1 cellular context compared by ENCODE assay signal in the genomic region with DNA sequence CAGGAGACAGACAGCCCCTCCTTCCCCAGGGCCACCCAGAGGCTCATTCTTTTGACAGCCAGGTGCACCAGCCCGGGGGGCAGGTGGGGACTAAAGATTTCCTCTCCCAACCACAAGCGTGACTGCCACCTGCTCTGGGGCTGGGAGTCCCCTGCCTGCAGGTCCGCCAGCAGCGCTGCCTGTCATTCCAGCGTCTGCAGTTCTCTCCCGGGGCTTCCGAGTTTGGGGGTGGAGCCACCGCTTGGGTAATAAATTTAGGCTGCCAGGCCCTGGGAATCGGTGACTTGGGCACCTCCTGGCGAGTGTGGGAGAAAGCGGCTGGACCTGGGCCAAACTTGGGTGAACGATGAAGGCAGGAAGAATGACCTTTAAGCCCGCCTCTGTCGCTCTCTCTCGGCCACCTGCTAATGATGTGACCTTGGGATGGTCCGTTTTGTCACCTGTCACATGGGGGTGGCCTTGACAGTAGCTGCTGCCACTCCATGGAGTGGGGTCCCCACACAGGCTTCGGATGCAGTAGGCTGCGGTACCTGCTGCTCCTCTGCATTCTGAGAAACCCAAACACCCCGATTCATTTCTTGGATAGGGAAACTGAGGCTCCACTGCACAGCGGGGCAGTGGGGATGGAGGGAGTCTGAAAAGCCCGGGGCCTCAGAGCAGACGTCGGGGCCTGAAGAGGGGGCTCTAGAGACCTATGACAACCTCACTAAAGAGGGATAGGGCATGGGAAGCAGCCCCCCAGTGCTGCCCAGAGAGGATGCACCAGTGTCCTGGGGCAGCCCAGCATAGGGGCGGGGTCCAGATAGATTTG.
TF ChIP-seq lines count a peak whose summit lies in the region.

No MANE protein-coding gene starts in this region.

TF ChIP-seq in GM12878, 131 proteins besides CTCF, POLR2A, EP300 and RAD21:
- no peak for TF ChIP-seq ESRRA (IDR thresholded peaks at IDR 0.05; ENCODE audit: low read length)
- TF ChIP-seq MEF2B (IDR thresholded peaks at IDR 0.05; ENCODE audit: partially characterized antibody, poor library complexity, severe bottlenecking): peak; percentile 41
- no peak for TF ChIP-seq MYB (IDR thresholded peaks at IDR 0.05; ENCODE audit: borderline replicate concordance, low read depth, low read length)
- TF ChIP-seq E2F8 (IDR thresholded peaks at IDR 0.05; ENCODE audit: low read depth, partially characterized antibody): no peak
- TF ChIP-seq, protein P1, sequence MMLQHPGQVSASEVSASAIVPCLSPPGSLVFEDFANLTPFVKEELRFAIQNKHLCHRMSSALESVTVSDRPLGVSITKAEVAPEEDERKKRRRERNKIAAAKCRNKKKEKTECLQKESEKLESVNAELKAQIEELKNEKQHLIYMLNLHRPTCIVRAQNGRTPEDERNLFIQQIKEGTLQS (IDR thresholded peaks at IDR 0.05; ENCODE audit: borderline replicate concordance, extremely low read depth, low read depth, low read length): no peak
- no peak for TF ChIP-seq TCF7 (IDR thresholded peaks at IDR 0.05; ENCODE audit: borderline replicate concordance)
- TF ChIP-seq, protein P2, sequence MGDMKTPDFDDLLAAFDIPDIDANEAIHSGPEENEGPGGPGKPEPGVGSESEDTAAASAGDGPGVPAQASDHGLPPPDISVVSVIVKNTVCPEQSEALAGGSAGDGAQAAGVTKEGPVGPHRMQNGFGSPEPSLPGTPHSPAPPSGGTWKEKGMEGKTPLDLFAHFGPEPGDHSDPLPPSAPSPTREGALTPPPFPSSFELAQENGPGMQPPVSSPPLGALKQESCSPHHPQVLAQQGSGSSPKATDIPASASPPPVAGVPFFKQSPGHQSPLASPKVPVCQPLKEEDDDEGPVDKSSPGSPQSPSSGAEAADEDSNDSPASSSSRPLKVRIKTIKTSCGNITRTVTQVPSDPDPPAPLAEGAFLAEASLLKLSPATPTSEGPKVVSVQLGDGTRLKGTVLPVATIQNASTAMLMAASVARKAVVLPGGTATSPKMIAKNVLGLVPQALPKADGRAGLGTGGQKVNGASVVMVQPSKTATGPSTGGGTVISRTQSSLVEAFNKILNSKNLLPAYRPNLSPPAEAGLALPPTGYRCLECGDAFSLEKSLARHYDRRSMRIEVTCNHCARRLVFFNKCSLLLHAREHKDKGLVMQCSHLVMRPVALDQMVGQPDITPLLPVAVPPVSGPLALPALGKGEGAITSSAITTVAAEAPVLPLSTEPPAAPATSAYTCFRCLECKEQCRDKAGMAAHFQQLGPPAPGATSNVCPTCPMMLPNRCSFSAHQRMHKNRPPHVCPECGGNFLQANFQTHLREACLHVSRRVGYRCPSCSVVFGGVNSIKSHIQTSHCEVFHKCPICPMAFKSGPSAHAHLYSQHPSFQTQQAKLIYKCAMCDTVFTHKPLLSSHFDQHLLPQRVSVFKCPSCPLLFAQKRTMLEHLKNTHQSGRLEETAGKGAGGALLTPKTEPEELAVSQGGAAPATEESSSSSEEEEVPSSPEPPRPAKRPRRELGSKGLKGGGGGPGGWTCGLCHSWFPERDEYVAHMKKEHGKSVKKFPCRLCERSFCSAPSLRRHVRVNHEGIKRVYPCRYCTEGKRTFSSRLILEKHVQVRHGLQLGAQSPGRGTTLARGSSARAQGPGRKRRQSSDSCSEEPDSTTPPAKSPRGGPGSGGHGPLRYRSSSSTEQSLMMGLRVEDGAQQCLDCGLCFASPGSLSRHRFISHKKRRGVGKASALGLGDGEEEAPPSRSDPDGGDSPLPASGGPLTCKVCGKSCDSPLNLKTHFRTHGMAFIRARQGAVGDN (IDR thresholded peaks at IDR 0.05): no peak
- TF ChIP-seq EZH2 (IDR thresholded peaks at IDR 0.05; ENCODE audit: borderline replicate concordance, control insufficient read depth, low read depth, low read length): no peak
- TF ChIP-seq BHLHE40 (IDR thresholded peaks at IDR 0.05; ENCODE audit: borderline replicate concordance in 1 of 2, low read depth in 2 of 2, low read length in 1 of 2): peak; percentile 57 to 85; a peak in 3 of 4 replicates
- no peak for TF ChIP-seq ZBTB33 (IDR thresholded peaks at IDR 0.05)
- TF ChIP-seq LARP7 (IDR thresholded peaks at IDR 0.05): no peak
- no peak for TF ChIP-seq HDGF (IDR thresholded peaks at IDR 0.05)
- TF ChIP-seq ZNF274 (IDR thresholded peaks at IDR 0.05; ENCODE audit: insufficient read depth, insufficient read length): no peak
- TF ChIP-seq BCL11A (IDR thresholded peaks at IDR 0.05; ENCODE audit: low read depth, low read length): no peak
- TF ChIP-seq BACH1 (IDR thresholded peaks at IDR 0.05; ENCODE audit: borderline replicate concordance): no peak
- TF ChIP-seq TCF3 (IDR thresholded peaks at IDR 0.05; ENCODE audit: borderline replicate concordance, insufficient read depth, low read depth, low read length): peak; percentile 77
- TF ChIP-seq TCF12 (IDR thresholded peaks at IDR 0.05; ENCODE audit: low read depth, low read length): peak; percentile 85
- TF ChIP-seq, protein P3, sequence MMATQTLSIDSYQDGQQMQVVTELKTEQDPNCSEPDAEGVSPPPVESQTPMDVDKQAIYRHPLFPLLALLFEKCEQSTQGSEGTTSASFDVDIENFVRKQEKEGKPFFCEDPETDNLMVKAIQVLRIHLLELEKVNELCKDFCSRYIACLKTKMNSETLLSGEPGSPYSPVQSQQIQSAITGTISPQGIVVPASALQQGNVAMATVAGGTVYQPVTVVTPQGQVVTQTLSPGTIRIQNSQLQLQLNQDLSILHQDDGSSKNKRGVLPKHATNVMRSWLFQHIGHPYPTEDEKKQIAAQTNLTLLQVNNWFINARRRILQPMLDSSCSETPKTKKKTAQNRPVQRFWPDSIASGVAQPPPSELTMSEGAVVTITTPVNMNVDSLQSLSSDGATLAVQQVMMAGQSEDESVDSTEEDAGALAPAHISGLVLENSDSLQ (IDR thresholded peaks at IDR 0.05): peak; percentile 51; the same call in 1 of the 2 replicates
- no peak for TF ChIP-seq MEF2A (IDR thresholded peaks at IDR 0.05; ENCODE audit: insufficient read depth, low read depth, low read length)
- peak; percentile 42; the same call in 1 of the 2 replicates for TF ChIP-seq RUNX3 (IDR thresholded peaks at IDR 0.05; ENCODE audit: low read length)
